ENCODE assay signal across 8 cellular contexts in genomic region chr2:170605862-170606261, GRCh38.
"Had no signal": no experiment of that assay in that cellular context is flagged by ENCODE, and none has a peak within 500 bp of the region (broad histone marks: within the 10 kb centered on the region; RNA-seq: fewer than 3 reads in every experiment).

No MANE protein-coding gene starts in this region.

- H3K4me3 Mint-ChIP-seq: H9 had no signal

- DNase-seq: GM23248, GOT3, H9, HCEC 1CT, IMR-90, KBM-7 had no signal

- H3K9me3 Mint-ChIP-seq: H9 had no signal

- FAIRE-seq: H54, HTR-8/SVneo had no signal

- H3K9ac ChIP-seq: GM23248 had no signal

- H3K4me3 ChIP-seq: GM23248 had no signal

- H2AFZ ChIP-seq: GM23248 had no signal

- H3K27ac ChIP-seq: GM23248 had no signal

- H3K4me1 Mint-ChIP-seq: H9 had no signal

- H3K27ac Mint-ChIP-seq: H9 had no signal
